In genomic region chr3:49413338-49413734, GRCh38 we compare ENCODE assay signal across 8 cellular contexts. TPM values are rescaled to one million over a fixed set of nuclear protein-coding genes. Genes with fewer than 3 reads are reported as not detected.
DNase-seq lines count a peak whose midpoint lies in the region; ATAC-seq, FAIRE-seq and TF ChIP-seq lines count a peak whose summit lies in the region.

No MANE protein-coding gene starts in this region.

- CTCF ChIA-PET in Calu3 (lab: Charles Lee) (interaction anchor here (1.4 kb wide), 1 partner anchor 16 kb away, joined by 4 read pairs; the partner anchor contains the start of gene NICN1), endothelial cell of umbilical vein (lab: Charles Lee) (interaction anchor here (1.1 to 1.5 kb wide), 2 partner anchors 15 to 36 kb away, joined by 3 to 4 read pairs; partner anchors contain the start of gene NICN1)

- H3K4me1 Mint-ChIP-seq in Calu3 (ENCODE audit: low read depth, unreplicated experiment), result peaks cover 24% of the 10 kb centered on the region

- peaks cover 49% of the 10 kb centered on the region for H3K79me2 ChIP-seq in endothelial cell of umbilical vein (ENCODE audit: control insufficient read depth, insufficient read depth, low read length)
- H3K79me2 ChIP-seq in parathyroid adenoma, result peaks cover 38% of the 10 kb centered on the region

- dilution Hi-C loops in endothelial cell of umbilical vein (cut with MboI; ENCODE audit: extremely low pct_ligation_motif_present, low sequenced_read_pairs), result no loop called here

- H3K36me3 ChIP-seq in Peyer's patch, result peaks cover 0 to 20% (median 0%) of the 10 kb centered on the region in 3 donors
- H3K36me3 ChIP-seq in endothelial cell of umbilical vein (ENCODE audit: control insufficient read depth in 2 of 2, extremely low read depth in 1 of 2, insufficient read depth in 2 of 2, low read length in 2 of 2), result peaks cover 0 to 4% of the 10 kb centered on the region in 2 experiments
- H3K36me3 ChIP-seq in parathyroid adenoma (ENCODE audit: control insufficient read depth, insufficient read depth, low read length), result no peaks in the 10 kb centered on the region

- no peaks in the 10 kb centered on the region for H3K9me3 Mint-ChIP-seq in Calu3 (ENCODE audit: low read depth, unreplicated experiment)

- ATAC-seq in HG02938 (IDR thresholded peaks at IDR 0.05; ENCODE audit: unreplicated experiment), result no peak
- no peak for ATAC-seq in GM19328 (IDR thresholded peaks at IDR 0.05; ENCODE audit: unreplicated experiment)
- ATAC-seq in GM19397 (IDR thresholded peaks at IDR 0.05; ENCODE audit: unreplicated experiment), result no peak

- no peaks in the 10 kb centered on the region for H3K27me3 Mint-ChIP-seq in Calu3 (ENCODE audit: unreplicated experiment)

- no peaks in the 10 kb centered on the region for H3K9me1 ChIP-seq in endothelial cell of umbilical vein (replicated peaks; ENCODE audit: control insufficient read depth, extremely low read depth, insufficient read depth, low read length)

- no peak for FAIRE-seq in endothelial cell of umbilical vein (lab: Jason Lieb, UNC)

- BruUV-seq in Calu3 (replicated peaks; lab: Mats Ljungman, UMichigan) (no TSS peak), endothelial cell of umbilical vein (replicated peaks; lab: Mats Ljungman, UMichigan) (no TSS peak)

- POLR2A ChIA-PET in endothelial cell of umbilical vein (lab: Charles Lee), result no interaction called here

- H4K20me1 ChIP-seq in endothelial cell of umbilical vein (replicated peaks; ENCODE audit: control insufficient read depth, extremely low read depth, insufficient read depth, low read length), result peaks cover 14% of the 10 kb centered on the region

- DNase-seq in Calu3 (no peak), Peyer's patch (no peak), endothelial cell of umbilical vein (ENCODE audit: low read depth, low spot score) (no peak), AG08396 (ENCODE audit: low spot score) (no peak)

- peak overlapping the region; percentile 91 for H3K4me3 Mint-ChIP-seq in Calu3 (ENCODE audit: low read depth, unreplicated experiment)

- H3K9me3 ChIP-seq in Peyer's patch (no peaks in the 10 kb centered on the region), endothelial cell of umbilical vein (replicated peaks; ENCODE audit: control insufficient read depth, insufficient read depth, low read length) (no peaks in the 10 kb centered on the region), parathyroid adenoma (ENCODE audit: control insufficient read depth, low read length) (no peaks in the 10 kb centered on the region)

- H3K27ac ChIP-seq in Peyer's patch, result peak overlapping the region in 3 of 4 donors; percentile 94 to 100 (median 98)
- H3K27ac ChIP-seq in endothelial cell of umbilical vein (ENCODE audit: insufficient read depth, low read depth, low read length), result no peak overlapping the region
- H3K27ac ChIP-seq in parathyroid adenoma, result peak overlapping the region; percentile 87

- no peaks in the 10 kb centered on the region for H3K27me3 ChIP-seq in Peyer's patch
- no peaks in the 10 kb centered on the region for H3K27me3 ChIP-seq in endothelial cell of umbilical vein (ENCODE audit: control insufficient read depth in 2 of 2, insufficient read depth in 2 of 2, low read length in 2 of 2)
- no peaks in the 10 kb centered on the region for H3K27me3 ChIP-seq in parathyroid adenoma (ENCODE audit: control insufficient read depth, insufficient read depth, low read length)

- no peak for TF ChIP-seq POLR2A in Peyer's patch (IDR thresholded peaks at IDR 0.05)
- TF ChIP-seq POLR2A in endothelial cell of umbilical vein (IDR thresholded peaks at IDR 0.05; ENCODE audit: low read depth, low read length), result no peak

- no peak overlapping the region for H3K9ac ChIP-seq in endothelial cell of umbilical vein (replicated peaks; ENCODE audit: extremely low read depth, insufficient read depth, low read length)
- H3K9ac ChIP-seq in parathyroid adenoma, result no peak overlapping the region

- peak overlapping the region; percentile 100 for H3K27ac Mint-ChIP-seq in Calu3 (ENCODE audit: unreplicated experiment)

- H3K4me1 ChIP-seq in Peyer's patch (peaks cover 3 to 46% (median 37%) of the 10 kb centered on the region in 4 donors), endothelial cell of umbilical vein (ENCODE audit: control insufficient read depth, extremely low read depth, insufficient read depth, low read length) (peaks cover 33% of the 10 kb centered on the region), parathyroid adenoma (peaks cover 23% of the 10 kb centered on the region)

- peak overlapping the region; percentile 83 for H3K4me2 ChIP-seq in endothelial cell of umbilical vein (ENCODE audit: insufficient read depth, low read length)
- H3K4me2 ChIP-seq in parathyroid adenoma (ENCODE audit: low read length), result peak overlapping the region; percentile 80

- H2AFZ ChIP-seq in endothelial cell of umbilical vein (ENCODE audit: low read depth, low read length) (no peak overlapping the region), parathyroid adenoma (no peak overlapping the region)

- H3K36me3 Mint-ChIP-seq in Calu3 (ENCODE audit: insufficient read depth, unreplicated experiment), result peaks cover 53% of the 10 kb centered on the region

- TF ChIP-seq CTCF in Calu3 (IDR thresholded peaks at IDR 0.05; ENCODE audit: unreplicated experiment), result no peak
- no peak for TF ChIP-seq CTCF in Peyer's patch (IDR thresholded peaks at IDR 0.05)
- TF ChIP-seq CTCF in endothelial cell of umbilical vein (IDR thresholded peaks at IDR 0.05; ENCODE audit: extremely low read depth in 1 of 2, insufficient read depth in 1 of 2, low read depth in 1 of 2, low read length in 2 of 2), result no peak
- TF ChIP-seq CTCF in parathyroid adenoma (IDR thresholded peaks at IDR 0.05), result no peak

- intact Hi-C loops in Calu3 (cut with micrococcal nuclease; ENCODE audit: unreplicated experiment), result loop anchor here (5.0 kb wide), 1 partner anchor 61 kb away; no protein-coding TSS in a partner anchor
- intact Hi-C loops in endothelial cell of umbilical vein (cut with micrococcal nuclease), result loop anchor here (5.0 kb wide), 1 partner anchor 321 kb away; the partner anchor contains the start of gene QRICH1

- peak overlapping the region in 2 of 4 donors; percentile 74 to 99 for H3K4me3 ChIP-seq in Peyer's patch
- peak overlapping the region in 1 of 3 experiments; percentile 68 for H3K4me3 ChIP-seq in endothelial cell of umbilical vein (replicated peaks in 1 of 3; ENCODE audit: insufficient read depth in 1 of 3, low read depth in 1 of 3, low read length in 3 of 3)
- H3K4me3 ChIP-seq in parathyroid adenoma (ENCODE audit: low read depth, low read length), result peak overlapping the region; percentile 86

RNA-seq across cellular contexts. Expression of gene TCTA, which starts 1.1 kb away (rescaled TPM):
- total RNA-seq in Calu3 (2022) (33.6 and 35.6 TPM in 2 replicates), Peyer's patch (10 to 100 TPM; 12.4 to 56.4 (median 40.9) TPM), endothelial cell of umbilical vein (18.6 and 21.9 TPM in 2 replicates)
- polyA plus RNA-seq in endothelial cell of umbilical vein, result 31.3 and 32.3 TPM in 2 replicates
- polyA plus RNA-seq in endothelial cell of umbilical vein (2011; cell fraction: cytosol; rRNA removed), result 32.8 and 35.2 TPM in 2 replicates
- 10.4 and 11.6 TPM in 2 replicates for polyA plus RNA-seq in endothelial cell of umbilical vein (2011; cell fraction: nucleus; rRNA removed)
- polyA plus RNA-seq in endothelial cell of umbilical vein (2012), result 17.8 and 19.4 TPM in 2 replicates
- polyA minus RNA-seq in endothelial cell of umbilical vein, result 25.5 and 31.8 TPM in 2 replicates
- 20.3 TPM for polyA minus RNA-seq in endothelial cell of umbilical vein (2011; cell fraction: cytosol; rRNA and poly(A)+ RNA removed)
- 11.0 and 11.2 TPM in 2 replicates for polyA minus RNA-seq in endothelial cell of umbilical vein (2011; cell fraction: nucleus; rRNA and poly(A)+ RNA removed)

RNA-seq across cellular contexts. Expression of gene RHOA, which starts 1.6 kb away (rescaled TPM):
- total RNA-seq in Calu3 (2022), result 313 and 352 TPM in 2 replicates
- 100 to 1,000 TPM; 223 to 294 (median 274) TPM for total RNA-seq in Peyer's patch
- total RNA-seq in endothelial cell of umbilical vein, result 571 and 580 TPM in 2 replicates
- polyA plus RNA-seq in endothelial cell of umbilical vein, result 312 and 450 TPM in 2 replicates
- 473 and 475 TPM in 2 replicates for polyA plus RNA-seq in endothelial cell of umbilical vein (2011; cell fraction: cytosol; rRNA removed)
- 203 and 216 TPM in 2 replicates for polyA plus RNA-seq in endothelial cell of umbilical vein (2011; cell fraction: nucleus; rRNA removed)
- 543 and 693 TPM in 2 replicates for polyA plus RNA-seq in endothelial cell of umbilical vein (2012)
- 565 and 590 TPM in 2 replicates for polyA minus RNA-seq in endothelial cell of umbilical vein
- 326 TPM for polyA minus RNA-seq in endothelial cell of umbilical vein (2011; cell fraction: cytosol; rRNA and poly(A)+ RNA removed)
- 104 and 106 TPM in 2 replicates for polyA minus RNA-seq in endothelial cell of umbilical vein (2011; cell fraction: nucleus; rRNA and poly(A)+ RNA removed)

RNA-seq across cellular contexts. Expression of gene AMT, which starts 8.9 kb away (rescaled TPM):
- total RNA-seq in Calu3 (2022) (8.5 and 9.7 TPM in 2 replicates), Peyer's patch (10 to 100 TPM; 13.3 to 32.9 (median 25.1) TPM), endothelial cell of umbilical vein (3.3 and 4.4 TPM in 2 replicates)
- 8.9 and 9.0 TPM in 2 replicates for polyA plus RNA-seq in endothelial cell of umbilical vein
- polyA plus RNA-seq in endothelial cell of umbilical vein (2011; cell fraction: cytosol; rRNA removed), result 0.99 and 1.2 TPM in 2 replicates
- 63.4 and 93.4 TPM in 2 replicates for polyA plus RNA-seq in endothelial cell of umbilical vein (2011; cell fraction: nucleus; rRNA removed)
- polyA plus RNA-seq in endothelial cell of umbilical vein (2012), result 1.4 TPM in 2 replicates
- 5.4 and 8.8 TPM in 2 replicates for polyA minus RNA-seq in endothelial cell of umbilical vein
- polyA minus RNA-seq in endothelial cell of umbilical vein (2011; cell fraction: cytosol; rRNA and poly(A)+ RNA removed), result not detected
- polyA minus RNA-seq in endothelial cell of umbilical vein (2011; cell fraction: nucleus; rRNA and poly(A)+ RNA removed), result 3.3 and 6.5 TPM in 2 replicates

RNA-seq across cellular contexts. Expression of gene NICN1, which starts 15.8 kb away (rescaled TPM):
- total RNA-seq in Calu3 (2022), result 14.2 and 15.8 TPM in 2 replicates
- 1 to 10 TPM in 3 of 4 donors, not detected in 1; 2.0 to 7.7 (median 7.6) TPM for total RNA-seq in Peyer's patch
- 13.3 and 15.0 TPM in 2 replicates for total RNA-seq in endothelial cell of umbilical vein
- 20.9 and 26.7 TPM in 2 replicates for polyA plus RNA-seq in endothelial cell of umbilical vein
- 9.2 and 11.5 TPM in 2 replicates for polyA plus RNA-seq in endothelial cell of umbilical vein (2011; cell fraction: cytosol; rRNA removed)
- polyA plus RNA-seq in endothelial cell of umbilical vein (2011; cell fraction: nucleus; rRNA removed), result 154 and 246 TPM in 2 replicates
- 10.8 and 11.6 TPM in 2 replicates for polyA plus RNA-seq in endothelial cell of umbilical vein (2012)
- polyA minus RNA-seq in endothelial cell of umbilical vein, result 21.0 and 31.7 TPM in 2 replicates
- 9.4 TPM for polyA minus RNA-seq in endothelial cell of umbilical vein (2011; cell fraction: cytosol; rRNA and poly(A)+ RNA removed)
- 15.8 and 23.7 TPM in 2 replicates for polyA minus RNA-seq in endothelial cell of umbilical vein (2011; cell fraction: nucleus; rRNA and poly(A)+ RNA removed)

RNA-seq across cellular contexts. Expression of gene GPX1, which starts 55.2 kb away (rescaled TPM):
- 143 and 151 TPM in 2 replicates for total RNA-seq in Calu3 (2022)
- 100 to 1,000 TPM; 104 to 161 (median 130) TPM for total RNA-seq in Peyer's patch
- 427 and 461 TPM in 2 replicates for total RNA-seq in endothelial cell of umbilical vein
- 1,348 and 1,830 TPM in 2 replicates for polyA plus RNA-seq in endothelial cell of umbilical vein
- 698 and 894 TPM in 2 replicates for polyA plus RNA-seq in endothelial cell of umbilical vein (2011; cell fraction: cytosol; rRNA removed)
- 215 and 276 TPM in 2 replicates for polyA plus RNA-seq in endothelial cell of umbilical vein (2011; cell fraction: nucleus; rRNA removed)
- 423 and 506 TPM in 2 replicates for polyA plus RNA-seq in endothelial cell of umbilical vein (2012)
- polyA minus RNA-seq in endothelial cell of umbilical vein, result 213 and 248 TPM in 2 replicates
- polyA minus RNA-seq in endothelial cell of umbilical vein (2011; cell fraction: cytosol; rRNA and poly(A)+ RNA removed), result 212 TPM
- polyA minus RNA-seq in endothelial cell of umbilical vein (2011; cell fraction: nucleus; rRNA and poly(A)+ RNA removed), result 57.6 and 113 TPM in 2 replicates
